Comparison of ENCODE assay signal across 11 cellular contexts in genomic region chr3:31908391-31909097, GRCh38.
DNase-seq lines count a peak whose midpoint lies in the region; ATAC-seq and TF ChIP-seq lines count a peak whose summit lies in the region.
"Had no signal": no experiment of that assay in that cellular context is flagged by ENCODE, and none has a peak within 500 bp of the region (broad histone marks: within the 10 kb centered on the region; RNA-seq: fewer than 3 reads in every experiment).

No MANE protein-coding gene starts in this region.

- peak; percentile 75 for ATAC-seq in GM21381 (IDR thresholded peaks at IDR 0.05; ENCODE audit: unreplicated experiment)
- no peak for ATAC-seq in heart right ventricle

- H3K9ac ChIP-seq in fibroblast of lung (ENCODE audit: insufficient read depth, low read length) = no peak overlapping the region

- H3K27ac Mint-ChIP-seq in activated T-helper 2 cell treated with anti-CD3 and anti-CD28 coated beads, Interferon-gamma antibody, Interleukin-2, Interleukin-4, amounts not matched to agents 10 μg/mL and 5 μg/mL and 100 μg/mL, durations not matched to agents 14 hours and 24 hours and 36 hours = no peak overlapping the region

- DNase-seq in AG09309 (ENCODE audit: low read depth) = no peak
- peak; percentile 9 for DNase-seq in NCI-H1092 (lab: John Stamatoyannopoulos, UW)
- DNase-seq in fibroblast of lung (ENCODE audit: low read depth in 2 of 2) = peak; percentile 19 to 26
- no peak for DNase-seq in tibial artery
- DNase-seq in activated T-helper 2 cell treated with anti-CD3 and anti-CD28 coated beads, Interferon-gamma antibody, Interleukin-2, Interleukin-4, amounts not matched to agents 10 μg/mL and 5 μg/mL and 100 μg/mL, durations not matched to agents 14 hours and 24 hours and 36 hours (ENCODE audit: low spot score) = no peak
- DNase-seq in SJCRH30 = no peak
- DNase-seq in heart right ventricle = no peak
- DNase-seq: activated naive CD4-positive, alpha-beta T cell treated with anti-CD3 and anti-CD28 coated beads, Interleukin-2, amount 50 U/mL, for 16 hours; trophoblast cell had no signal

- TF ChIP-seq CTCF in AG09309 (IDR thresholded peaks at IDR 0.05; ENCODE audit: control insufficient read depth, insufficient read depth, low read depth, low read length, missing control alignments) (peak; percentile 30), fibroblast of lung (conservative IDR thresholded peaks at IDR 0.05 in 1 of 2, IDR thresholded peaks at IDR 0.05 in 1 of 2; ENCODE audit: low read depth in 1 of 2, low read length in 2 of 2) (peak; percentile 24 to 32), tibial artery (IDR thresholded peaks at IDR 0.05) (no peak), heart right ventricle (IDR thresholded peaks at IDR 0.05) (no peak)

- H3K27ac ChIP-seq in fibroblast of lung (ENCODE audit: insufficient read depth, low read length) (no peak overlapping the region), tibial artery (no peak overlapping the region), SJCRH30 (no peak overlapping the region), heart right ventricle (no peak overlapping the region)
- H3K27ac ChIP-seq: SK-N-MC had no signal

- WGBS in heart right ventricle, 2 donors = 58% methylated on average over 5 of the region's 5 CpGs

- H3K36me3 Mint-ChIP-seq in activated T-helper 2 cell treated with anti-CD3 and anti-CD28 coated beads, Interferon-gamma antibody, Interleukin-2, Interleukin-4, amounts not matched to agents 10 μg/mL and 5 μg/mL and 100 μg/mL, durations not matched to agents 14 hours and 24 hours and 36 hours (ENCODE audit: low read depth) = peaks cover 3% of the 10 kb centered on the region

- H3K79me2 ChIP-seq in fibroblast of lung (ENCODE audit: control insufficient read depth, insufficient read depth, low read length) = no peaks in the 10 kb centered on the region

- H2AFZ ChIP-seq in fibroblast of lung (ENCODE audit: low read length) = no peak overlapping the region

- H3K27me3 Mint-ChIP-seq in activated T-helper 2 cell treated with anti-CD3 and anti-CD28 coated beads, Interferon-gamma antibody, Interleukin-2, Interleukin-4, amounts not matched to agents 10 μg/mL and 5 μg/mL and 100 μg/mL, durations not matched to agents 14 hours and 24 hours and 36 hours (ENCODE audit: low read depth) = no peaks in the 10 kb centered on the region

- no peaks in the 10 kb centered on the region for H3K9me3 ChIP-seq in fibroblast of lung (ENCODE audit: control insufficient read depth, insufficient read depth, low read depth, low read length)
- H3K9me3 ChIP-seq in tibial artery = no peaks in the 10 kb centered on the region
- H3K9me3 ChIP-seq in SJCRH30 (replicated peaks) = no peaks in the 10 kb centered on the region
- H3K9me3 ChIP-seq in heart right ventricle = no peaks in the 10 kb centered on the region

- no peak overlapping the region for H3K4me3 ChIP-seq in AG09309 (ENCODE audit: control insufficient read depth, low read depth, low read length)
- H3K4me3 ChIP-seq in fibroblast of lung (replicated peaks in 1 of 4; ENCODE audit: control extremely low read depth in 1 of 4, insufficient read depth in 1 of 4, low read depth in 3 of 4, low read length in 4 of 4) = no peak overlapping the region
- no peak overlapping the region for H3K4me3 ChIP-seq in tibial artery
- H3K4me3 ChIP-seq in SJCRH30 = no peak overlapping the region
- no peak overlapping the region for H3K4me3 ChIP-seq in heart right ventricle
- H3K4me3 ChIP-seq: SK-N-MC had no signal

- no peaks in the 10 kb centered on the region for H3K9me3 Mint-ChIP-seq in activated T-helper 2 cell treated with anti-CD3 and anti-CD28 coated beads, Interferon-gamma antibody, Interleukin-2, Interleukin-4, amounts not matched to agents 10 μg/mL and 5 μg/mL and 100 μg/mL, durations not matched to agents 14 hours and 24 hours and 36 hours

- H3K36me3 ChIP-seq in fibroblast of lung (ENCODE audit: control insufficient read depth, insufficient read depth, low read length) (no peaks in the 10 kb centered on the region), tibial artery (no peaks in the 10 kb centered on the region), SJCRH30 (no peaks in the 10 kb centered on the region), heart right ventricle (no peaks in the 10 kb centered on the region)

- H4K20me1 ChIP-seq in fibroblast of lung (ENCODE audit: control insufficient read depth, extremely low read depth, insufficient read depth, low read length) = no peaks in the 10 kb centered on the region

- no peaks in the 10 kb centered on the region for H3K27me3 ChIP-seq in fibroblast of lung (ENCODE audit: control insufficient read depth, insufficient read depth, low read length)
- no peaks in the 10 kb centered on the region for H3K27me3 ChIP-seq in tibial artery
- no peaks in the 10 kb centered on the region for H3K27me3 ChIP-seq in SJCRH30
- H3K27me3 ChIP-seq in heart right ventricle = no peaks in the 10 kb centered on the region

- intact Hi-C loops in tibial artery (cut with DNase I; ENCODE audit: low total_unique reads) (no loop called here), heart right ventricle (cut with DNase I) (no loop called here)
- intact Hi-C loops in activated T-helper 2 cell treated with anti-CD3 and anti-CD28 coated beads, Interferon-gamma antibody, Interleukin-2, Interleukin-4, amounts not matched to agents 10 μg/mL and 5 μg/mL and 100 μg/mL, durations not matched to agents 14 hours and 24 hours and 36 hours (cut with micrococcal nuclease) = no loop called here

- H3K4me2 ChIP-seq in fibroblast of lung (ENCODE audit: extremely low read depth, insufficient read depth, low read length) = no peak overlapping the region

- H3K4me1 ChIP-seq in fibroblast of lung (ENCODE audit: control insufficient read depth, extremely low read depth, insufficient read depth, low read length) (no peaks in the 10 kb centered on the region), tibial artery (peaks cover 0 to 28% (median 2%) of the 10 kb centered on the region in 4 donors), SJCRH30 (peaks cover 7% of the 10 kb centered on the region; the same call in 1 of the 2 replicates), heart right ventricle (peaks cover 0 to 15% (median 8%) of the 10 kb centered on the region in 9 donors)

- H3K4me1 Mint-ChIP-seq in activated T-helper 2 cell treated with anti-CD3 and anti-CD28 coated beads, Interferon-gamma antibody, Interleukin-2, Interleukin-4, amounts not matched to agents 10 μg/mL and 5 μg/mL and 100 μg/mL, durations not matched to agents 14 hours and 24 hours and 36 hours (ENCODE audit: low read depth) = peaks cover 16% of the 10 kb centered on the region

- no peak overlapping the region for H3K4me3 Mint-ChIP-seq in activated T-helper 2 cell treated with anti-CD3 and anti-CD28 coated beads, Interferon-gamma antibody, Interleukin-2, Interleukin-4, amounts not matched to agents 10 μg/mL and 5 μg/mL and 100 μg/mL, durations not matched to agents 14 hours and 24 hours and 36 hours (ENCODE audit: low read depth)

Comparison
In these comparisons a context has a peak if more than half of its experiments do, and no peak if none do; other contexts are left out.
1. DNase-seq: peak in NCI-H1092 (single experiment) and fibroblast of lung (2 of 2); none in AG09309 (single experiment), tibial artery (0 of 2), activated T-helper 2 cell treated with anti-CD3 and anti-CD28 coated beads, Interferon-gamma antibody, Interleukin-2, Interleukin-4, amounts not matched to agents 10 μg/mL and 5 μg/mL and 100 μg/mL, durations not matched to agents 14 hours and 24 hours and 36 hours (single experiment), SJCRH30 (0 of 2) and heart right ventricle (0 of 2).
2. CTCF ChIP-seq: peak in AG09309 (single experiment) and fibroblast of lung (2 of 2); none in tibial artery (0 of 2) and heart right ventricle (0 of 9).